In the genomic region with DNA sequence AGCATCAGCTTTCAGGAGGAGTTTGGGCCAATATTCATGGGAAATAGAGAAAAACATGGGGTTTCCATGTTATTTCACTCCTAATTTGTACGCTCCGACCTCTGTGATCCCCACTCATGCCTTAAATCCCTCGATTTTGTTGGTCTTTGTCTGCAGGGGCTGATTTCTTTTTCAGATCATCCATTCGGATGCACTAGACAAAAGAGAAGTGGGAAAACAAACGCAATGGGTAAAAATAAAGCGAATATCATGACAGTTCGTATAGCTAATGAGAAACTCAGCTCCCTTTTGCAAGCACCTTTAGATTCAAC, we compare ENCODE assay signal across 8 cellular contexts. TPM values are rescaled to one million over a fixed set of nuclear protein-coding genes. Genes with fewer than 3 reads are reported as not detected.
DNase-seq lines count a peak whose midpoint lies in the region; ATAC-seq and TF ChIP-seq lines count a peak whose summit lies in the region.

No MANE protein-coding gene starts in this region.

- no peak for TF ChIP-seq EP300 in tibial nerve (IDR thresholded peaks at IDR 0.05)

- no peaks in the 10 kb centered on the region for H3K27me3 ChIP-seq in liver (ENCODE audit: control insufficient read depth in 4 of 4, insufficient read depth in 4 of 4, low read length in 3 of 4)
- peaks cover 0 to 3% of the 10 kb centered on the region in 2 donors for H3K27me3 ChIP-seq in tibial nerve

- H3K9ac ChIP-seq in liver (ENCODE audit: low read depth in 1 of 2, low read length in 2 of 2), result no peak overlapping the region

- H3K4me1 Mint-ChIP-seq in activated naive CD4-positive, alpha-beta T cell treated with anti-CD3 and anti-CD28 coated beads for 36 hours (ENCODE audit: low read depth), result peaks cover 21% of the 10 kb centered on the region
- peaks cover 11% of the 10 kb centered on the region for H3K4me1 Mint-ChIP-seq in activated naive CD8-positive, alpha-beta T cell treated with anti-CD3 and anti-CD28 coated beads for 36 hours

- H3K9me3 ChIP-seq in liver (ENCODE audit: control insufficient read depth in 4 of 4, low read length in 3 of 4) (no peaks in the 10 kb centered on the region), tibial nerve (no peaks in the 10 kb centered on the region)

- H3K27me3 Mint-ChIP-seq in activated naive CD4-positive, alpha-beta T cell treated with anti-CD3 and anti-CD28 coated beads for 36 hours (ENCODE audit: low read depth), result no peaks in the 10 kb centered on the region
- no peaks in the 10 kb centered on the region for H3K27me3 Mint-ChIP-seq in activated naive CD8-positive, alpha-beta T cell treated with anti-CD3 and anti-CD28 coated beads for 36 hours

- H3K4me3 ChIP-seq in liver (ENCODE audit: low read depth in 1 of 3, low read length in 3 of 3), result peak overlapping the region; percentile 55 to 86 (median 61)
- peak overlapping the region; percentile 62 to 89 (median 64) for H3K4me3 ChIP-seq in tibial nerve

- H3K36me3 ChIP-seq in liver (ENCODE audit: control insufficient read depth in 4 of 4, insufficient read depth in 3 of 4, low read depth in 1 of 4, low read length in 3 of 4) (peaks cover 0 to 4% (median 1%) of the 10 kb centered on the region in 4 donors), tibial nerve (peaks cover 0 to 4% (median 0%) of the 10 kb centered on the region in 3 donors)

- peaks cover 15% of the 10 kb centered on the region for H3K36me3 Mint-ChIP-seq in activated naive CD4-positive, alpha-beta T cell treated with anti-CD3 and anti-CD28 coated beads for 36 hours (ENCODE audit: low read depth)
- H3K36me3 Mint-ChIP-seq in activated naive CD8-positive, alpha-beta T cell treated with anti-CD3 and anti-CD28 coated beads for 36 hours, result peaks cover 6% of the 10 kb centered on the region

- H3K9me3 Mint-ChIP-seq in activated naive CD4-positive, alpha-beta T cell treated with anti-CD3 and anti-CD28 coated beads for 36 hours, result no peaks in the 10 kb centered on the region
- no peaks in the 10 kb centered on the region for H3K9me3 Mint-ChIP-seq in activated naive CD8-positive, alpha-beta T cell treated with anti-CD3 and anti-CD28 coated beads for 36 hours

- peaks cover 2 to 6% (median 5%) of the 10 kb centered on the region in 4 donors for H3K4me1 ChIP-seq in liver (ENCODE audit: control insufficient read depth in 4 of 4, insufficient read depth in 4 of 4, low read length in 3 of 4)
- H3K4me1 ChIP-seq in tibial nerve, result peaks cover 0 to 14% (median 0%) of the 10 kb centered on the region in 4 donors

- intact Hi-C loops in activated naive CD4-positive, alpha-beta T cell treated with anti-CD3 and anti-CD28 coated beads for 36 hours (cut with micrococcal nuclease), result no loop called here

- peak overlapping the region; percentile 89 for H3K27ac Mint-ChIP-seq in activated naive CD4-positive, alpha-beta T cell treated with anti-CD3 and anti-CD28 coated beads for 36 hours
- peak overlapping the region; percentile 93 for H3K27ac Mint-ChIP-seq in activated naive CD8-positive, alpha-beta T cell treated with anti-CD3 and anti-CD28 coated beads for 36 hours

- DNase-seq in activated naive CD4-positive, alpha-beta T cell treated with anti-CD3 and anti-CD28 coated beads for 36 hours, result no peak
- no peak for DNase-seq in activated naive CD4-positive, alpha-beta T cell treated with Interleukin-2 at 50 U/mL for 16 hours
- DNase-seq in activated naive CD8-positive, alpha-beta T cell treated with anti-CD3 and anti-CD28 coated beads for 36 hours, result no peak
- DNase-seq in tibial nerve (ENCODE audit: low spot score in 2 of 2) (no peak), DMS79 treated with DMSO at 0.1 percent for 48 hours (lab: John Stamatoyannopoulos, UW) (no peak), globus pallidus (ENCODE audit: low spot score) (no peak)

- CTCF ChIA-PET in activated naive CD4-positive, alpha-beta T cell treated with anti-CD3 and anti-CD28 coated beads for 36 hours (lab: Charles Lee), result no interaction called here

- no peak for TF ChIP-seq POLR2A in tibial nerve (IDR thresholded peaks at IDR 0.05)

- no peak for ATAC-seq in HG03196 (IDR thresholded peaks at IDR 0.05; ENCODE audit: unreplicated experiment)

- no peak for TF ChIP-seq RAD21 in liver (IDR thresholded peaks at IDR 0.05)

- TF ChIP-seq CTCF in liver (IDR thresholded peaks at IDR 0.05; ENCODE audit: low read depth, low read length, missing input control) (no peak), tibial nerve (IDR thresholded peaks at IDR 0.05) (no peak)

- H3K27ac ChIP-seq in liver (ENCODE audit: low read depth in 1 of 2, low read length in 2 of 2) (no peak overlapping the region), tibial nerve (peak overlapping the region in 1 of 4 donors; percentile 84)

- 13% methylated on average over 7 of the region's 7 CpGs for WGBS in liver
- 4 to 34% methylated on average over 7 of the region's 7 CpGs for WGBS in tibial nerve, 2 donors

- peak overlapping the region; percentile 93 for H3K4me3 Mint-ChIP-seq in activated naive CD4-positive, alpha-beta T cell treated with anti-CD3 and anti-CD28 coated beads for 36 hours
- H3K4me3 Mint-ChIP-seq in activated naive CD8-positive, alpha-beta T cell treated with anti-CD3 and anti-CD28 coated beads for 36 hours, result peak overlapping the region; percentile 99

TF ChIP-seq in liver, 16 proteins besides CTCF, POLR2A, EP300 and RAD21:
- TF ChIP-seq HNF4G (IDR thresholded peaks at IDR 0.05), result no peak
- no peak for TF ChIP-seq YY1 (IDR thresholded peaks at IDR 0.05)
- no peak for TF ChIP-seq REST (IDR thresholded peaks at IDR 0.05)

RNA-seq across cellular contexts. Expression of gene PABIR2, which starts 0.3 kb away (rescaled TPM):
- 10 to 100 TPM; 55.4 to 58.2 TPM for total RNA-seq in activated naive CD4-positive, alpha-beta T cell treated with anti-CD3 and anti-CD28 coated beads for 36 hours
- total RNA-seq in activated naive CD8-positive, alpha-beta T cell treated with anti-CD3 and anti-CD28 coated beads for 36 hours, result 10 to 100 TPM; 43.6 to 47.6 TPM
- 10 to 100 TPM in 1 of 2 donors, 1 to 10 TPM in 1; 3.5 to 19.0 TPM for total RNA-seq in liver
- 1 to 10 TPM; 2.7 to 3.9 TPM for polyA plus RNA-seq in liver
- 10 to 100 TPM; 19.2 to 28.5 (median 21.9) TPM for total RNA-seq in tibial nerve
